Comparison of ENCODE assay signal across 8 cellular contexts in genomic region chr18:32093106-32093511, GRCh38. TPM values are rescaled to one million over a fixed set of nuclear protein-coding genes. Genes with fewer than 3 reads are reported as not detected.
DNase-seq lines count a peak whose midpoint lies in the region; ATAC-seq and TF ChIP-seq lines count a peak whose summit lies in the region.

No MANE protein-coding gene starts in this region.

- TF ChIP-seq CTCF in KMS-11 (conservative IDR thresholded peaks at IDR 0.05; ENCODE audit: low read depth, low read length) (no peak), brain (conservative IDR thresholded peaks at IDR 0.05) (no peak), retinal pigment epithelial cell (conservative IDR thresholded peaks at IDR 0.05; ENCODE audit: low read depth, low read length) (no peak)

- H3K9me3 Mint-ChIP-seq in brain = no peaks in the 10 kb centered on the region

- peaks cover 40% of the 10 kb centered on the region for H3K4me1 Mint-ChIP-seq in brain

- H3K27ac Mint-ChIP-seq in brain = peak overlapping the region; percentile 93 to 98 (median 95)

- H3K27me3 ChIP-seq in KMS-11 (ENCODE audit: insufficient read depth, low read depth) (no peaks in the 10 kb centered on the region; the same call in 1 of the 2 replicates), iPS DF 6.9 (ENCODE audit: control insufficient read depth, insufficient read depth, low read length) (no peaks in the 10 kb centered on the region)

- WGBS in iPS DF 6.9 (ENCODE audit: insufficient coverage, insufficient read length) = no CpG with 5 or more reads among the region's 32 CpGs

- peaks cover 8% of the 10 kb centered on the region for H3K27me3 Mint-ChIP-seq in brain

- H3K4me3 Mint-ChIP-seq in brain = peak overlapping the region; percentile 91 to 99 (median 95)

- peaks cover 43% of the 10 kb centered on the region for H3K36me3 Mint-ChIP-seq in brain

- no peaks in the 10 kb centered on the region; the same call in 1 of the 2 replicates for H3K36me3 ChIP-seq in KMS-11 (ENCODE audit: insufficient read depth)
- peaks cover 2% of the 10 kb centered on the region; the same call in 1 of the 2 replicates for H3K36me3 ChIP-seq in iPS DF 6.9 (ENCODE audit: control insufficient read depth, insufficient read depth, low read length)

- H3K27ac ChIP-seq in KMS-11 (peak overlapping the region; percentile 99), iPS DF 6.9 (ENCODE audit: low read length) (no peak overlapping the region)

- H2AFZ ChIP-seq in KMS-11 (ENCODE audit: low read depth) = peak overlapping the region; percentile 61

- H3K4me3 ChIP-seq in GM08714 (ENCODE audit: low read length) = peak overlapping the region; percentile 90
- no peak overlapping the region for H3K4me3 ChIP-seq in KMS-11 (IDR thresholded peaks at IDR 0.05; ENCODE audit: insufficient read depth, low read depth, low read length)
- peak overlapping the region; percentile 95; the same call in 1 of the 2 replicates for H3K4me3 ChIP-seq in iPS DF 6.9 (ENCODE audit: low read length)
- H3K4me3 ChIP-seq in retinal pigment epithelial cell (ENCODE audit: low read length) = peak overlapping the region; percentile 88

- H3K4me1 ChIP-seq in KMS-11 (ENCODE audit: low read depth, poor library complexity, severe bottlenecking) = peaks cover 30% of the 10 kb centered on the region
- no peaks in the 10 kb centered on the region for H3K4me1 ChIP-seq in iPS DF 6.9 (ENCODE audit: control insufficient read depth, insufficient read depth, low read length)

- peak; percentile 33 for ATAC-seq in GM21786 (IDR thresholded peaks at IDR 0.05; ENCODE audit: unreplicated experiment)

- H4K20me1 ChIP-seq in KMS-11 (ENCODE audit: insufficient read depth) = peaks cover 27% of the 10 kb centered on the region

- DNase-seq in T-helper 1 cell (peak in 3 of 5 donors; percentile 17 to 51 (median 25)), iPS DF 6.9 (ENCODE audit: low read depth, low spot score) (no peak), retinal pigment epithelial cell (ENCODE audit: low read depth) (no peak), D341Med (ENCODE audit: low spot score) (no peak)

- H3K4me2 ChIP-seq in KMS-11 = peak overlapping the region; percentile 94

- peaks cover 56% of the 10 kb centered on the region for H3K79me2 ChIP-seq in KMS-11 (ENCODE audit: insufficient read depth, low read depth)

- H3K9me3 ChIP-seq in iPS DF 6.9 (ENCODE audit: control insufficient read depth, insufficient read depth, low read length) = no peaks in the 10 kb centered on the region

- peak overlapping the region; percentile 99 for H3K9ac ChIP-seq in KMS-11

RNA-seq across cellular contexts. Expression of gene RNF138, which starts 1.4 kb away (rescaled TPM):
- 14.9 TPM for polyA plus RNA-seq in brain (ENCODE audit: insufficient read depth, low read depth, low replicate concordance)

Comparison
In these comparisons a context has a peak if more than half of its experiments do, and no peak if none do; other contexts are left out.
1. DNase-seq: peak in T-helper 1 cell (3 of 5); none in iPS DF 6.9 (single experiment), retinal pigment epithelial cell (single experiment) and D341Med (single experiment).